ENCODE assay signal across 1 cellular context in the genomic region with DNA sequence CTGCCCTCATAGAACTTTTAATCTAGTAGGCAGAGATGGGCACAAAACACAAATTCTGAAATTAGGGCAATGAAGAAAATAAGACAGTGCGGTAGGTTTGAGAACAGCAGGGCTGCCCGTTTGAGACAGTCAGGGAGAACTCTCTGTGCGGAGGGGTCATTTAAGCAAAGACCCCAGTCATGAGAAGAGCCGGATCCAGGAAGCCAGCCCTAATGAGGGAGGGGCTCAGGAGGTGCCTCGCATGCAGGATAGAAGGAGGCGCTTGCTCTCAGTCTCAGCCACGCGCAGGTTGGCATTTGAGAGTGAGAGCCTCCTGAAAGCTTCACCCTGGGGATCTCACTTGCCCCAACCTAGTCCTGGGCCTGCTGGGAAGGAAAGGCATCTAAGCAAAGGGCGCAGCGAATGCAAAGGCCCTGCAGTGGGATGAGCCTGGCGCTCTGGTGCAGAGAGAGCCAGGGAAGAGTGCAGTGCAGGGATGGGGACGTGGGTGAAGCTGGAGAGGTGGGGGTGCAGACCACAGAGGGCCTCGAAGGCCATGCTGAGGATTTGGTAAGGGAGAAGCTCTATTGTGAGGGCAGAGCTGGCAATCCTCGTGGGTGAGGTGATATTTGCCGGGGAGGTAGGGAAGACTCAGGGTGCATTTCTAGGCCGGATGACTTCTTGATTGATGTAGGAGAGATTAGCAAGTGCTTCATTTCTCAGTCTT.
TF ChIP-seq lines count a peak whose summit lies in the region.

No MANE protein-coding gene starts in this region.

TF ChIP-seq in HepG2, 621 proteins besides CTCF, POLR2A, EP300 and RAD21 (continued from another document and continues in another):
- TF ChIP-seq, protein P1, sequence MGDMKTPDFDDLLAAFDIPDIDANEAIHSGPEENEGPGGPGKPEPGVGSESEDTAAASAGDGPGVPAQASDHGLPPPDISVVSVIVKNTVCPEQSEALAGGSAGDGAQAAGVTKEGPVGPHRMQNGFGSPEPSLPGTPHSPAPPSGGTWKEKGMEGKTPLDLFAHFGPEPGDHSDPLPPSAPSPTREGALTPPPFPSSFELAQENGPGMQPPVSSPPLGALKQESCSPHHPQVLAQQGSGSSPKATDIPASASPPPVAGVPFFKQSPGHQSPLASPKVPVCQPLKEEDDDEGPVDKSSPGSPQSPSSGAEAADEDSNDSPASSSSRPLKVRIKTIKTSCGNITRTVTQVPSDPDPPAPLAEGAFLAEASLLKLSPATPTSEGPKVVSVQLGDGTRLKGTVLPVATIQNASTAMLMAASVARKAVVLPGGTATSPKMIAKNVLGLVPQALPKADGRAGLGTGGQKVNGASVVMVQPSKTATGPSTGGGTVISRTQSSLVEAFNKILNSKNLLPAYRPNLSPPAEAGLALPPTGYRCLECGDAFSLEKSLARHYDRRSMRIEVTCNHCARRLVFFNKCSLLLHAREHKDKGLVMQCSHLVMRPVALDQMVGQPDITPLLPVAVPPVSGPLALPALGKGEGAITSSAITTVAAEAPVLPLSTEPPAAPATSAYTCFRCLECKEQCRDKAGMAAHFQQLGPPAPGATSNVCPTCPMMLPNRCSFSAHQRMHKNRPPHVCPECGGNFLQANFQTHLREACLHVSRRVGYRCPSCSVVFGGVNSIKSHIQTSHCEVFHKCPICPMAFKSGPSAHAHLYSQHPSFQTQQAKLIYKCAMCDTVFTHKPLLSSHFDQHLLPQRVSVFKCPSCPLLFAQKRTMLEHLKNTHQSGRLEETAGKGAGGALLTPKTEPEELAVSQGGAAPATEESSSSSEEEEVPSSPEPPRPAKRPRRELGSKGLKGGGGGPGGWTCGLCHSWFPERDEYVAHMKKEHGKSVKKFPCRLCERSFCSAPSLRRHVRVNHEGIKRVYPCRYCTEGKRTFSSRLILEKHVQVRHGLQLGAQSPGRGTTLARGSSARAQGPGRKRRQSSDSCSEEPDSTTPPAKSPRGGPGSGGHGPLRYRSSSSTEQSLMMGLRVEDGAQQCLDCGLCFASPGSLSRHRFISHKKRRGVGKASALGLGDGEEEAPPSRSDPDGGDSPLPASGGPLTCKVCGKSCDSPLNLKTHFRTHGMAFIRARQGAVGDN (CRISPR knock-in tag; IDR thresholded peaks at IDR 0.05), result peak; percentile 51
- TF ChIP-seq, protein P2, sequence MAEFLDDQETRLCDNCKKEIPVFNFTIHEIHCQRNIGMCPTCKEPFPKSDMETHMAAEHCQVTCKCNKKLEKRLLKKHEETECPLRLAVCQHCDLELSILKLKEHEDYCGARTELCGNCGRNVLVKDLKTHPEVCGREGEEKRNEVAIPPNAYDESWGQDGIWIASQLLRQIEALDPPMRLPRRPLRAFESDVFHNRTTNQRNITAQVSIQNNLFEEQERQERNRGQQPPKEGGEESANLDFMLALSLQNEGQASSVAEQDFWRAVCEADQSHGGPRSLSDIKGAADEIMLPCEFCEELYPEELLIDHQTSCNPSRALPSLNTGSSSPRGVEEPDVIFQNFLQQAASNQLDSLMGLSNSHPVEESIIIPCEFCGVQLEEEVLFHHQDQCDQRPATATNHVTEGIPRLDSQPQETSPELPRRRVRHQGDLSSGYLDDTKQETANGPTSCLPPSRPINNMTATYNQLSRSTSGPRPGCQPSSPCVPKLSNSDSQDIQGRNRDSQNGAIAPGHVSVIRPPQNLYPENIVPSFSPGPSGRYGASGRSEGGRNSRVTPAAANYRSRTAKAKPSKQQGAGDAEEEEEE (CRISPR knock-in tag; IDR thresholded peaks at IDR 0.05; ENCODE audit: borderline replicate concordance), result peak; percentile 30; the same call in 1 of the 2 replicates
- TF ChIP-seq ZNF7 (CRISPR knock-in tag; IDR thresholded peaks at IDR 0.05) (no peak), ZNF572 (CRISPR knock-in tag; IDR thresholded peaks at IDR 0.05) (no peak), YEATS2 (CRISPR knock-in tag; IDR thresholded peaks at IDR 0.05; ENCODE audit: borderline replicate concordance) (no peak), REXO4 (CRISPR knock-in tag; IDR thresholded peaks at IDR 0.05; ENCODE audit: borderline replicate concordance) (no peak), ZNF839 (CRISPR knock-in tag; IDR thresholded peaks at IDR 0.05; ENCODE audit: borderline replicate concordance) (no peak), SMARCE1 (IDR thresholded peaks at IDR 0.05; ENCODE audit: borderline replicate concordance) (no peak), ZNF556 (CRISPR knock-in tag; IDR thresholded peaks at IDR 0.05; ENCODE audit: borderline replicate concordance) (no peak), ZSCAN12 (CRISPR knock-in tag; IDR thresholded peaks at IDR 0.05) (no peak), MAF1 (CRISPR knock-in tag; IDR thresholded peaks at IDR 0.05; ENCODE audit: borderline replicate concordance) (no peak), ZNF138 (CRISPR knock-in tag; IDR thresholded peaks at IDR 0.05; ENCODE audit: low read depth) (0 out of 2 replicates have a peak, but pooled peaks have one; percentile 31), ZNF672 (CRISPR knock-in tag; IDR thresholded peaks at IDR 0.05) (no peak), ZNF430 (CRISPR knock-in tag; IDR thresholded peaks at IDR 0.05) (0 out of 2 replicates have a peak, but pooled peaks have one; percentile 8), ZNF354B (CRISPR knock-in tag; IDR thresholded peaks at IDR 0.05) (no peak), ZNF724P (CRISPR knock-in tag; IDR thresholded peaks at IDR 0.05; ENCODE audit: borderline replicate concordance) (no peak), WIZ (CRISPR knock-in tag; IDR thresholded peaks at IDR 0.05) (0 out of 2 replicates have a peak, but pooled peaks have one; percentile 28), MATR3 (CRISPR knock-in tag; IDR thresholded peaks at IDR 0.05) (no peak), ZNF629 (CRISPR knock-in tag; conservative IDR thresholded peaks at IDR 0.05) (no peak), U2AF2 (IDR thresholded peaks at IDR 0.05; ENCODE audit: low read depth, low read length) (no peak), POLR2AphosphoS2 (IDR thresholded peaks at IDR 0.05; ENCODE audit: low read depth, low read length) (no peak), TBX2 (CRISPR knock-in tag; IDR thresholded peaks at IDR 0.05; ENCODE audit: borderline replicate concordance) (no peak), ATF7-NPFF (CRISPR knock-in tag; IDR thresholded peaks at IDR 0.05; ENCODE audit: low read depth) (peak; percentile 41; the same call in 1 of the 2 replicates), ZSCAN21 (CRISPR knock-in tag; IDR thresholded peaks at IDR 0.05; ENCODE audit: borderline replicate concordance) (no peak; the same call in 1 of the 2 replicates)
- TF ChIP-seq, protein P3, sequence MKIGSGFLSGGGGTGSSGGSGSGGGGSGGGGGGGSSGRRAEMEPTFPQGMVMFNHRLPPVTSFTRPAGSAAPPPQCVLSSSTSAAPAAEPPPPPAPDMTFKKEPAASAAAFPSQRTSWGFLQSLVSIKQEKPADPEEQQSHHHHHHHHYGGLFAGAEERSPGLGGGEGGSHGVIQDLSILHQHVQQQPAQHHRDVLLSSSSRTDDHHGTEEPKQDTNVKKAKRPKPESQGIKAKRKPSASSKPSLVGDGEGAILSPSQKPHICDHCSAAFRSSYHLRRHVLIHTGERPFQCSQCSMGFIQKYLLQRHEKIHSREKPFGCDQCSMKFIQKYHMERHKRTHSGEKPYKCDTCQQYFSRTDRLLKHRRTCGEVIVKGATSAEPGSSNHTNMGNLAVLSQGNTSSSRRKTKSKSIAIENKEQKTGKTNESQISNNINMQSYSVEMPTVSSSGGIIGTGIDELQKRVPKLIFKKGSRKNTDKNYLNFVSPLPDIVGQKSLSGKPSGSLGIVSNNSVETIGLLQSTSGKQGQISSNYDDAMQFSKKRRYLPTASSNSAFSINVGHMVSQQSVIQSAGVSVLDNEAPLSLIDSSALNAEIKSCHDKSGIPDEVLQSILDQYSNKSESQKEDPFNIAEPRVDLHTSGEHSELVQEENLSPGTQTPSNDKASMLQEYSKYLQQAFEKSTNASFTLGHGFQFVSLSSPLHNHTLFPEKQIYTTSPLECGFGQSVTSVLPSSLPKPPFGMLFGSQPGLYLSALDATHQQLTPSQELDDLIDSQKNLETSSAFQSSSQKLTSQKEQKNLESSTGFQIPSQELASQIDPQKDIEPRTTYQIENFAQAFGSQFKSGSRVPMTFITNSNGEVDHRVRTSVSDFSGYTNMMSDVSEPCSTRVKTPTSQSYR (CRISPR knock-in tag; IDR thresholded peaks at IDR 0.05; ENCODE audit: borderline replicate concordance), result no peak
- TF ChIP-seq, protein P4, sequence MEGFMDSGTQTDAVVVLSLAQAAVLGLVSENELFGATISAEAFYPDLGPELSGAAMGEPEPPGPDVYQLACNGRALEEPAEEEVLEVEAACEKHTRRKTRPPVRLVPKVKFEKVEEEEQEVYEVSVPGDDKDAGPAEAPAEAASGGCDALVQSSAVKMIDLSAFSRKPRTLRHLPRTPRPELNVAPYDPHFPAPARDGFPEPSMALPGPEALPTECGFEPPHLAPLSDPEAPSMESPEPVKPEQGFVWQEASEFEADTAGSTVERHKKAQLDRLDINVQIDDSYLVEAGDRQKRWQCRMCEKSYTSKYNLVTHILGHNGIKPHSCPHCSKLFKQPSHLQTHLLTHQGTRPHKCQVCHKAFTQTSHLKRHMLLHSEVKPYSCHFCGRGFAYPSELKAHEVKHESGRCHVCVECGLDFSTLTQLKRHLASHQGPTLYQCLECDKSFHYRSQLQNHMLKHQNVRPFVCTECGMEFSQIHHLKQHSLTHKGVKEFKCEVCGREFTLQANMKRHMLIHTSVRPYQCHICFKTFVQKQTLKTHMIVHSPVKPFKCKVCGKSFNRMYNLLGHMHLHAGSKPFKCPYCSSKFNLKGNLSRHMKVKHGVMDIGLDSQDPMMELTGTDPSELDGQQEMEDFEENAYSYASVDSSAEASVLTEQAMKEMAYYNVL (CRISPR knock-in tag; IDR thresholded peaks at IDR 0.05; ENCODE audit: borderline replicate concordance), result no peak
- TF ChIP-seq, protein P5, sequence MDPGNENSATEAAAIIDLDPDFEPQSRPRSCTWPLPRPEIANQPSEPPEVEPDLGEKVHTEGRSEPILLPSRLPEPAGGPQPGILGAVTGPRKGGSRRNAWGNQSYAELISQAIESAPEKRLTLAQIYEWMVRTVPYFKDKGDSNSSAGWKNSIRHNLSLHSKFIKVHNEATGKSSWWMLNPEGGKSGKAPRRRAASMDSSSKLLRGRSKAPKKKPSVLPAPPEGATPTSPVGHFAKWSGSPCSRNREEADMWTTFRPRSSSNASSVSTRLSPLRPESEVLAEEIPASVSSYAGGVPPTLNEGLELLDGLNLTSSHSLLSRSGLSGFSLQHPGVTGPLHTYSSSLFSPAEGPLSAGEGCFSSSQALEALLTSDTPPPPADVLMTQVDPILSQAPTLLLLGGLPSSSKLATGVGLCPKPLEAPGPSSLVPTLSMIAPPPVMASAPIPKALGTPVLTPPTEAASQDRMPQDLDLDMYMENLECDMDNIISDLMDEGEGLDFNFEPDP (CRISPR knock-in tag; conservative IDR thresholded peaks at IDR 0.05), result no peak
- TF ChIP-seq, protein P6, sequence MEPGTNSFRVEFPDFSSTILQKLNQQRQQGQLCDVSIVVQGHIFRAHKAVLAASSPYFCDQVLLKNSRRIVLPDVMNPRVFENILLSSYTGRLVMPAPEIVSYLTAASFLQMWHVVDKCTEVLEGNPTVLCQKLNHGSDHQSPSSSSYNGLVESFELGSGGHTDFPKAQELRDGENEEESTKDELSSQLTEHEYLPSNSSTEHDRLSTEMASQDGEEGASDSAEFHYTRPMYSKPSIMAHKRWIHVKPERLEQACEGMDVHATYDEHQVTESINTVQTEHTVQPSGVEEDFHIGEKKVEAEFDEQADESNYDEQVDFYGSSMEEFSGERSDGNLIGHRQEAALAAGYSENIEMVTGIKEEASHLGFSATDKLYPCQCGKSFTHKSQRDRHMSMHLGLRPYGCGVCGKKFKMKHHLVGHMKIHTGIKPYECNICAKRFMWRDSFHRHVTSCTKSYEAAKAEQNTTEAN (CRISPR knock-in tag; conservative IDR thresholded peaks at IDR 0.05), result no peak
- TF ChIP-seq, protein P7, sequence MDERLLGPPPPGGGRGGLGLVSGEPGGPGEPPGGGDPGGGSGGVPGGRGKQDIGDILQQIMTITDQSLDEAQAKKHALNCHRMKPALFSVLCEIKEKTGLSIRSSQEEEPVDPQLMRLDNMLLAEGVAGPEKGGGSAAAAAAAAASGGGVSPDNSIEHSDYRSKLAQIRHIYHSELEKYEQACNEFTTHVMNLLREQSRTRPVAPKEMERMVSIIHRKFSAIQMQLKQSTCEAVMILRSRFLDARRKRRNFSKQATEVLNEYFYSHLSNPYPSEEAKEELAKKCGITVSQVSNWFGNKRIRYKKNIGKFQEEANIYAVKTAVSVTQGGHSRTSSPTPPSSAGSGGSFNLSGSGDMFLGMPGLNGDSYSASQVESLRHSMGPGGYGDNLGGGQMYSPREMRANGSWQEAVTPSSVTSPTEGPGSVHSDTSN (CRISPR knock-in tag; IDR thresholded peaks at IDR 0.05), result 0 out of 2 replicates have a peak, but pooled peaks have one; percentile 24
- TF ChIP-seq, protein P8, sequence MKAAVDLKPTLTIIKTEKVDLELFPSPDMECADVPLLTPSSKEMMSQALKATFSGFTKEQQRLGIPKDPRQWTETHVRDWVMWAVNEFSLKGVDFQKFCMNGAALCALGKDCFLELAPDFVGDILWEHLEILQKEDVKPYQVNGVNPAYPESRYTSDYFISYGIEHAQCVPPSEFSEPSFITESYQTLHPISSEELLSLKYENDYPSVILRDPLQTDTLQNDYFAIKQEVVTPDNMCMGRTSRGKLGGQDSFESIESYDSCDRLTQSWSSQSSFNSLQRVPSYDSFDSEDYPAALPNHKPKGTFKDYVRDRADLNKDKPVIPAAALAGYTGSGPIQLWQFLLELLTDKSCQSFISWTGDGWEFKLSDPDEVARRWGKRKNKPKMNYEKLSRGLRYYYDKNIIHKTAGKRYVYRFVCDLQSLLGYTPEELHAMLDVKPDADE (CRISPR knock-in tag; IDR thresholded peaks at IDR 0.05), result no peak
- TF ChIP-seq, protein P9, sequence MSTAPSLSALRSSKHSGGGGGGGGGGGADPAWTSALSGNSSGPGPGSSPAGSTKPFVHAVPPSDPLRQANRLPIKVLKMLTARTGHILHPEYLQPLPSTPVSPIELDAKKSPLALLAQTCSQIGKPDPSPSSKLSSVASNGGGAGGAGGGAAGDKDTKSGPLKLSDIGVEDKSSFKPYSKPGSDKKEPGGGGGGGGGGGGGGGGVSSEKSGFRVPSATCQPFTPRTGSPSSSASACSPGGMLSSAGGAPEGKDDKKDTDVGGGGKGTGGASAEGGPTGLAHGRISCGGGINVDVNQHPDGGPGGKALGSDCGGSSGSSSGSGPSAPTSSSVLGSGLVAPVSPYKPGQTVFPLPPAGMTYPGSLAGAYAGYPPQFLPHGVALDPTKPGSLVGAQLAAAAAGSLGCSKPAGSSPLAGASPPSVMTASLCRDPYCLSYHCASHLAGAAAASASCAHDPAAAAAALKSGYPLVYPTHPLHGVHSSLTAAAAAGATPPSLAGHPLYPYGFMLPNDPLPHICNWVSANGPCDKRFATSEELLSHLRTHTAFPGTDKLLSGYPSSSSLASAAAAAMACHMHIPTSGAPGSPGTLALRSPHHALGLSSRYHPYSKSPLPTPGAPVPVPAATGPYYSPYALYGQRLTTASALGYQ (CRISPR knock-in tag; IDR thresholded peaks at IDR 0.05), result no peak
